2 cellular contexts compared by ENCODE assay signal in the genomic region with DNA sequence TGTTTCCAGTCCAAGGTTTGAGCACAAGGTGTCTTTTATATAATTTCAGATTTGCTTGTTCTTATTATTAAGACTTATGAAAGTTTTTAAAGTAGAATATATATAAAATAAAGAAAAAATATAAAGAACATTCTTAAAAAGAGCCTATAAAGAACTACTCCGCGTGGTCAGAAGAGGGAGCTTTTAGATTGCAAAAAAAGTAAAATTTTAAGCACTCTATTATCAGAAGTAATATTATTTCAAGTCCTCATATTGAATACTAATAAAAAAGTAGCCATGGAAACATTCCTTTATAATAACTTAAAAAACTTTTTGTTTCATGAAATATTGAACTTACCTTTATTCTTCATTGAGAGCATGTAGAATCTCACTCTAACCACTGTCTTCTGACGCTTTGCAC.
TF ChIP-seq lines count a peak whose summit lies in the region.

No MANE protein-coding gene starts in this region.

TF ChIP-seq in SK-N-SH, 30 proteins besides CTCF, POLR2A, EP300 and RAD21 (continued from another document):
- TF ChIP-seq, protein P1, sequence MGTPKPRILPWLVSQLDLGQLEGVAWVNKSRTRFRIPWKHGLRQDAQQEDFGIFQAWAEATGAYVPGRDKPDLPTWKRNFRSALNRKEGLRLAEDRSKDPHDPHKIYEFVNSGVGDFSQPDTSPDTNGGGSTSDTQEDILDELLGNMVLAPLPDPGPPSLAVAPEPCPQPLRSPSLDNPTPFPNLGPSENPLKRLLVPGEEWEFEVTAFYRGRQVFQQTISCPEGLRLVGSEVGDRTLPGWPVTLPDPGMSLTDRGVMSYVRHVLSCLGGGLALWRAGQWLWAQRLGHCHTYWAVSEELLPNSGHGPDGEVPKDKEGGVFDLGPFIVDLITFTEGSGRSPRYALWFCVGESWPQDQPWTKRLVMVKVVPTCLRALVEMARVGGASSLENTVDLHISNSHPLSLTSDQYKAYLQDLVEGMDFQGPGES (IDR thresholded peaks at IDR 0.05; ENCODE audit: low read depth, low read length): no peak
- TF ChIP-seq SIN3A (IDR thresholded peaks at IDR 0.05; ENCODE audit: borderline replicate concordance, low read depth, low read length) (no peak), NRF1 (IDR thresholded peaks at IDR 0.05; ENCODE audit: low read depth, low read length) (no peak), MEF2A (IDR thresholded peaks at IDR 0.05; ENCODE audit: borderline replicate concordance, low read depth) (no peak), RCOR1 (IDR thresholded peaks at IDR 0.05; ENCODE audit: low read length) (no peak), TEAD4 (IDR thresholded peaks at IDR 0.05; ENCODE audit: borderline replicate concordance, insufficient read depth) (no peak)

TF ChIP-seq in SK-N-SH treated with all-trans-retinoic acid at 6 μM for 48 hours, 23 proteins besides CTCF, POLR2A, EP300 and RAD21 (continued from another document):
- TF ChIP-seq, protein P2, sequence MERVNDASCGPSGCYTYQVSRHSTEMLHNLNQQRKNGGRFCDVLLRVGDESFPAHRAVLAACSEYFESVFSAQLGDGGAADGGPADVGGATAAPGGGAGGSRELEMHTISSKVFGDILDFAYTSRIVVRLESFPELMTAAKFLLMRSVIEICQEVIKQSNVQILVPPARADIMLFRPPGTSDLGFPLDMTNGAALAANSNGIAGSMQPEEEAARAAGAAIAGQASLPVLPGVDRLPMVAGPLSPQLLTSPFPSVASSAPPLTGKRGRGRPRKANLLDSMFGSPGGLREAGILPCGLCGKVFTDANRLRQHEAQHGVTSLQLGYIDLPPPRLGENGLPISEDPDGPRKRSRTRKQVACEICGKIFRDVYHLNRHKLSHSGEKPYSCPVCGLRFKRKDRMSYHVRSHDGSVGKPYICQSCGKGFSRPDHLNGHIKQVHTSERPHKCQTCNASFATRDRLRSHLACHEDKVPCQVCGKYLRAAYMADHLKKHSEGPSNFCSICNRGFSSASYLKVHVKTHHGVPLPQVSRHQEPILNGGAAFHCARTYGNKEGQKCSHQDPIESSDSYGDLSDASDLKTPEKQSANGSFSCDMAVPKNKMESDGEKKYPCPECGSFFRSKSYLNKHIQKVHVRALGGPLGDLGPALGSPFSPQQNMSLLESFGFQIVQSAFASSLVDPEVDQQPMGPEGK (CRISPR knock-in tag; IDR thresholded peaks at IDR 0.05; ENCODE audit: borderline replicate concordance): no peak
- TF ChIP-seq TOX (CRISPR knock-in tag; IDR thresholded peaks at IDR 0.05; ENCODE audit: borderline replicate concordance): no peak
- no peak for TF ChIP-seq BACH2 (CRISPR knock-in tag; IDR thresholded peaks at IDR 0.05; ENCODE audit: borderline replicate concordance)
- TF ChIP-seq, protein P3, sequence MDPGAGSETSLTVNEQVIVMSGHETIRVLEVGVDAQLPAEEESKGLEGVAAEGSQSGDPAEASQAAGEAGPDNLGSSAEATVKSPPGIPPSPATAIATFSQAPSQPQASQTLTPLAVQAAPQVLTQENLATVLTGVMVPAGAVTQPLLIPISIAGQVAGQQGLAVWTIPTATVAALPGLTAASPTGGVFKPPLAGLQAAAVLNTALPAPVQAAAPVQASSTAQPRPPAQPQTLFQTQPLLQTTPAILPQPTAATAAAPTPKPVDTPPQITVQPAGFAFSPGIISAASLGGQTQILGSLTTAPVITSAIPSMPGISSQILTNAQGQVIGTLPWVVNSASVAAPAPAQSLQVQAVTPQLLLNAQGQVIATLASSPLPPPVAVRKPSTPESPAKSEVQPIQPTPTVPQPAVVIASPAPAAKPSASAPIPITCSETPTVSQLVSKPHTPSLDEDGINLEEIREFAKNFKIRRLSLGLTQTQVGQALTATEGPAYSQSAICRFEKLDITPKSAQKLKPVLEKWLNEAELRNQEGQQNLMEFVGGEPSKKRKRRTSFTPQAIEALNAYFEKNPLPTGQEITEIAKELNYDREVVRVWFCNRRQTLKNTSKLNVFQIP (CRISPR knock-in tag; IDR thresholded peaks at IDR 0.05; ENCODE audit: borderline replicate concordance, low read depth): no peak
- TF ChIP-seq, protein P4, sequence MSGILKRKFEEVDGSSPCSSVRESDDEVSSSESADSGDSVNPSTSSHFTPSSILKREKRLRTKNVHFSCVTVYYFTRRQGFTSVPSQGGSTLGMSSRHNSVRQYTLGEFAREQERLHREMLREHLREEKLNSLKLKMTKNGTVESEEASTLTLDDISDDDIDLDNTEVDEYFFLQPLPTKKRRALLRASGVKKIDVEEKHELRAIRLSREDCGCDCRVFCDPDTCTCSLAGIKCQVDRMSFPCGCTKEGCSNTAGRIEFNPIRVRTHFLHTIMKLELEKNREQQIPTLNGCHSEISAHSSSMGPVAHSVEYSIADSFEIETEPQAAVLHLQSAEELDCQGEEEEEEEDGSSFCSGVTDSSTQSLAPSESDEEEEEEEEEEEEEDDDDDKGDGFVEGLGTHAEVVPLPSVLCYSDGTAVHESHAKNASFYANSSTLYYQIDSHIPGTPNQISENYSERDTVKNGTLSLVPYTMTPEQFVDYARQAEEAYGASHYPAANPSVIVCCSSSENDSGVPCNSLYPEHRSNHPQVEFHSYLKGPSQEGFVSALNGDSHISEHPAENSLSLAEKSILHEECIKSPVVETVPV (CRISPR knock-in tag; IDR thresholded peaks at IDR 0.05): no peak
- TF ChIP-seq ESRRG (CRISPR knock-in tag; IDR thresholded peaks at IDR 0.05): no peak
- TF ChIP-seq ZNF8 (CRISPR knock-in tag; IDR thresholded peaks at IDR 0.05): no peak
- no peak for TF ChIP-seq PPARA (CRISPR knock-in tag; IDR thresholded peaks at IDR 0.05; ENCODE audit: borderline replicate concordance)
- TF ChIP-seq ISL1 (CRISPR knock-in tag; IDR thresholded peaks at IDR 0.05): no peak
- TF ChIP-seq ZNF565 (CRISPR knock-in tag; conservative IDR thresholded peaks at IDR 0.05; ENCODE audit: low read depth): no peak
